17 cellular contexts compared by ENCODE assay signal in the genomic region with DNA sequence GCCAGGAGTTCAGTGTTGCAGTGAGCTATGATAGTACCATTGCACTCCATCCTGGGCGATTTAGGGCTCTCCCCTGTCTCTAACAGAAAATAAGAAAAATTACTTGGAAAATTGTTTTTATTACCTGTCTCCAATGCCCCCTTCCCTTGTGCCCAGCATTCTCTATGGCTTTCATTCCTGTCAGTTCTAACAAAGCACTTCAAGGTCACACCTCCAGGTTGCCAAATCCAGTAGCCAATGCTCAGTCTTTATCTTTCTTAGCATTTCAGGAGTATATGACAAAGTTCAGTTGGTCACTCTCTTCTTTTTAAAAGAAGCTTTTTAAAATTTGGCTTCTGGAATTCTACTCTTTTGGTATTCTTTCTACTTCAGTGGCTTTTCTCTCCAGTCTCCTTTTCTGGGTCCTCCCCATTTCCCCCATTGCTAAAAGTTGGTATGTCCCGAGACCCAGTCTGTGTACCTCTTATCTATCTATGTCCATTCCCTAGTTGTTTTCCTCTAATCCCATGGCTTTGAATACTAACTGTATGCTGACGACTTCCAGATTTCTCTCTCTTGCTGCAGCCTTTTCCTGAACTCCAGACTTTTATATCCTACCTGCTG.
"Had no signal": no experiment of that assay in that cellular context is flagged by ENCODE, and none has a peak within 500 bp of the region (broad histone marks: within the 10 kb centered on the region; RNA-seq: fewer than 3 reads in every experiment).

No MANE protein-coding gene starts in this region.

- H3K27me3 ChIP-seq: adrenal gland, neutrophil, uterus had no signal

- DNase-seq: activated naive CD4-positive, alpha-beta T cell treated with anti-CD3 and anti-CD28 coated beads, Interleukin-2, amount 50 U/mL, for 16 hours; activated T-cell treated with anti-CD3 and anti-CD28 coated beads, Interleukin-2, amount 50 U/mL, for 1 hour; central memory CD4-positive, alpha-beta T cell; cortex of kidney; effector CD8-positive, alpha-beta T cell; hypothalamus; lower lobe of right lung; mucosa of descending colon; naive thymus-derived CD8-positive, alpha-beta T cell; stimulated activated CD4-positive, alpha-beta T cell treated with anti-CD3 and anti-CD28 coated beads, Interleukin-12 subunit alpha, Interleukin-12 subunit beta, amount 100 ng/mL, for 4 hours; stimulated activated CD8-positive, alpha-beta memory T cell treated with anti-CD3 and anti-CD28 coated beads, Interleukin-4, amount 100 ng/mL, for 48 hours; uterus had no signal

- H3K4me3 ChIP-seq: adrenal gland, lower lobe of right lung, mucosa of descending colon, uterus had no signal

- H3K9me3 ChIP-seq: adrenal gland, lower lobe of right lung, mucosa of descending colon, neutrophil, uterus had no signal

- H3K36me3 Mint-ChIP-seq: naive thymus-derived CD8-positive, alpha-beta T cell had no signal

- H3K27ac ChIP-seq: adrenal gland, lower lobe of right lung, neutrophil had no signal

- H3K4me1 Mint-ChIP-seq: naive thymus-derived CD8-positive, alpha-beta T cell had no signal

- ATAC-seq: mucosa of descending colon; naive thymus-derived CD8-positive, alpha-beta T cell; sciatic nerve had no signal

- H3K4me3 Mint-ChIP-seq: naive thymus-derived CD8-positive, alpha-beta T cell; stimulated activated naive CD8-positive, alpha-beta T cell treated with anti-CD3 and anti-CD28 coated beads, Interleukin-15, Interleukin-2, amounts not matched to agents 100 ng/mL and 50 ng/mL, for 24 hours; T-helper 1 cell treated with Interleukin-12 subunit alpha and Interleukin-12 subunit beta and Interleukin-4 antibody, amounts not matched to agents 30 μg/mL and 1 μg/mL, for 36 hours had no signal

- H3K27ac Mint-ChIP-seq: naive thymus-derived CD8-positive, alpha-beta T cell; stimulated activated naive CD8-positive, alpha-beta T cell treated with anti-CD3 and anti-CD28 coated beads, Interleukin-15, Interleukin-2, amounts not matched to agents 100 ng/mL and 50 ng/mL, for 24 hours; T-helper 1 cell treated with Interleukin-12 subunit alpha and Interleukin-12 subunit beta and Interleukin-4 antibody, amounts not matched to agents 30 μg/mL and 1 μg/mL, for 36 hours had no signal

- H3K36me3 ChIP-seq: adrenal gland, lower lobe of right lung, neutrophil, uterus had no signal

- H3K9me3 Mint-ChIP-seq: naive thymus-derived CD8-positive, alpha-beta T cell; stimulated activated naive CD8-positive, alpha-beta T cell treated with anti-CD3 and anti-CD28 coated beads, Interleukin-15, Interleukin-2, amounts not matched to agents 100 ng/mL and 50 ng/mL, for 24 hours; T-helper 1 cell treated with Interleukin-12 subunit alpha and Interleukin-12 subunit beta and Interleukin-4 antibody, amounts not matched to agents 30 μg/mL and 1 μg/mL, for 36 hours had no signal
